ENCODE assay signal across 1 cellular context in the genomic region with DNA sequence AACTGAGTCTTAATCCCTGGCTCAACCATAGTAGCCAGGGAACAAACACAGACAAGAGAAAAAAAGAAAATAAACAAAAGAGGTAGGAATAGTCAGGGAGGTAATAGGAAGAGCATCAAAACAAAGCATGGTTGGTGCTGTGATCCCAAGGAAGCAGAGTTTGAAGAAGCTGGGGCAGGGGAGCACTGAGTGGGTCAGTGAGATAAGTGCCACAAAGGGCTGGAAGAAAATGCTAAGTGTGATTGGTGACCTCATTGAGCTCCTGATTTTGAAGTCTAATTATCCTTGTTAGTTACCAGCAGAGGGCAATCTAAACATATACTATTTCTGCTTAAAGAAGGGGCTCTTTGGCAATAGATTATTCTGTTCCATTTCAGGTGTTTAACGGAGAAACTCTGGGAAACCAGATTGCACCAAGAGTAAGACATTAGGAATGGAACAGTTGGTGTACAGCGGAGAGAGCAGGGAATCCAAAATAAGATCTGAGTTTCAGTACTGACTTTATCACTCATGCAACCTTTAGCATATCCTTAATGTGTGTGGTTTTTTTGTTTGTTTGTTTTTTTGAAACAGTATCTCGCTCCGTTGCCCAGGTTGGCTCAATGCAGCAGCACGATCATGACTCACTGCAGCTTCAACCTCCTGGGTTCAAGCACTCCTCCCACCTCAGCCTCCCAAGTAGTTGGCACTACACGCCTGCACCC.
TF ChIP-seq lines count a peak whose summit lies in the region.

No MANE protein-coding gene starts in this region.

TF ChIP-seq in GM23338, 12 proteins besides CTCF, POLR2A, EP300 and RAD21 (continued from another document):
- TF ChIP-seq, protein P1, sequence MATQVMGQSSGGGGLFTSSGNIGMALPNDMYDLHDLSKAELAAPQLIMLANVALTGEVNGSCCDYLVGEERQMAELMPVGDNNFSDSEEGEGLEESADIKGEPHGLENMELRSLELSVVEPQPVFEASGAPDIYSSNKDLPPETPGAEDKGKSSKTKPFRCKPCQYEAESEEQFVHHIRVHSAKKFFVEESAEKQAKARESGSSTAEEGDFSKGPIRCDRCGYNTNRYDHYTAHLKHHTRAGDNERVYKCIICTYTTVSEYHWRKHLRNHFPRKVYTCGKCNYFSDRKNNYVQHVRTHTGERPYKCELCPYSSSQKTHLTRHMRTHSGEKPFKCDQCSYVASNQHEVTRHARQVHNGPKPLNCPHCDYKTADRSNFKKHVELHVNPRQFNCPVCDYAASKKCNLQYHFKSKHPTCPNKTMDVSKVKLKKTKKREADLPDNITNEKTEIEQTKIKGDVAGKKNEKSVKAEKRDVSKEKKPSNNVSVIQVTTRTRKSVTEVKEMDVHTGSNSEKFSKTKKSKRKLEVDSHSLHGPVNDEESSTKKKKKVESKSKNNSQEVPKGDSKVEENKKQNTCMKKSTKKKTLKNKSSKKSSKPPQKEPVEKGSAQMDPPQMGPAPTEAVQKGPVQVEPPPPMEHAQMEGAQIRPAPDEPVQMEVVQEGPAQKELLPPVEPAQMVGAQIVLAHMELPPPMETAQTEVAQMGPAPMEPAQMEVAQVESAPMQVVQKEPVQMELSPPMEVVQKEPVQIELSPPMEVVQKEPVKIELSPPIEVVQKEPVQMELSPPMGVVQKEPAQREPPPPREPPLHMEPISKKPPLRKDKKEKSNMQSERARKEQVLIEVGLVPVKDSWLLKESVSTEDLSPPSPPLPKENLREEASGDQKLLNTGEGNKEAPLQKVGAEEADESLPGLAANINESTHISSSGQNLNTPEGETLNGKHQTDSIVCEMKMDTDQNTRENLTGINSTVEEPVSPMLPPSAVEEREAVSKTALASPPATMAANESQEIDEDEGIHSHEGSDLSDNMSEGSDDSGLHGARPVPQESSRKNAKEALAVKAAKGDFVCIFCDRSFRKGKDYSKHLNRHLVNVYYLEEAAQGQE (IDR thresholded peaks at IDR 0.05; ENCODE audit: unreplicated experiment) = no peak
- no peak for TF ChIP-seq ZNF114 (CRISPR knock-in tag; IDR thresholded peaks at IDR 0.05)
- no peak for TF ChIP-seq POLR2AphosphoS5 (IDR thresholded peaks at IDR 0.05; ENCODE audit: low read depth)
- TF ChIP-seq JUNB (IDR thresholded peaks at IDR 0.05; ENCODE audit: unreplicated experiment) = no peak
- no peak for TF ChIP-seq CREB1 (CRISPR knock-in tag; IDR thresholded peaks at IDR 0.05; ENCODE audit: low read depth)
- no peak for TF ChIP-seq EZH2phosphoT487 (IDR thresholded peaks at IDR 0.05; ENCODE audit: unreplicated experiment)
- no peak for TF ChIP-seq NANOG (IDR thresholded peaks at IDR 0.05; ENCODE audit: borderline replicate concordance)
- no peak for TF ChIP-seq ZNF331 (CRISPR knock-in tag; IDR thresholded peaks at IDR 0.05; ENCODE audit: low read depth)
- TF ChIP-seq, protein P2, sequence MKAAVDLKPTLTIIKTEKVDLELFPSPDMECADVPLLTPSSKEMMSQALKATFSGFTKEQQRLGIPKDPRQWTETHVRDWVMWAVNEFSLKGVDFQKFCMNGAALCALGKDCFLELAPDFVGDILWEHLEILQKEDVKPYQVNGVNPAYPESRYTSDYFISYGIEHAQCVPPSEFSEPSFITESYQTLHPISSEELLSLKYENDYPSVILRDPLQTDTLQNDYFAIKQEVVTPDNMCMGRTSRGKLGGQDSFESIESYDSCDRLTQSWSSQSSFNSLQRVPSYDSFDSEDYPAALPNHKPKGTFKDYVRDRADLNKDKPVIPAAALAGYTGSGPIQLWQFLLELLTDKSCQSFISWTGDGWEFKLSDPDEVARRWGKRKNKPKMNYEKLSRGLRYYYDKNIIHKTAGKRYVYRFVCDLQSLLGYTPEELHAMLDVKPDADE (IDR thresholded peaks at IDR 0.05) = no peak
